16 cellular contexts compared by ENCODE assay signal in genomic region chr13:111459803-111460547, GRCh38.
DNase-seq lines count a peak whose midpoint lies in the region; ATAC-seq and TF ChIP-seq lines count a peak whose summit lies in the region.
"Had no signal": no experiment of that assay in that cellular context is flagged by ENCODE, and none has a peak within 500 bp of the region (broad histone marks: within the 10 kb centered on the region; RNA-seq: fewer than 3 reads in every experiment).

No MANE protein-coding gene starts in this region.

- H3K4me1 ChIP-seq in BLaER1 = peaks cover 60% of the 10 kb centered on the region
- H3K4me1 ChIP-seq in HCT116 (ENCODE audit: control insufficient read depth in 1 of 2, insufficient read depth in 2 of 2, low read length in 2 of 2) = peaks cover 0 to 4% of the 10 kb centered on the region in 2 experiments; a peak in 1 of 4 replicates
- no peaks in the 10 kb centered on the region for H3K4me1 ChIP-seq in neural progenitor cell
- no peaks in the 10 kb centered on the region for H3K4me1 ChIP-seq in CD8-positive, alpha-beta memory T cell (ENCODE audit: insufficient read depth, low read length)
- H3K4me1 ChIP-seq: SJCRH30 had no signal

- H3K4me3 Mint-ChIP-seq in WTC11 (no peak overlapping the region), neural progenitor cell (no peak overlapping the region)
- H3K4me3 Mint-ChIP-seq in stimulated activated memory B cell treated with anti-CD40 and anti-IgM and Interleukin-4, amounts not matched to agents 10 μg/mL and 1 μg/mL and 100 μg/mL, for 72 hours = no peak overlapping the region
- no peak overlapping the region for H3K4me3 Mint-ChIP-seq in CD8-positive, alpha-beta memory T cell
- H3K4me3 Mint-ChIP-seq: CD14-positive monocyte, T-helper 17 cell had no signal

- POLR2A ChIA-PET in HCT116 (lab: Charles Lee) = no interaction called here
- POLR2A ChIA-PET in WTC11 (lab: Charles Lee) = interaction anchor here (0.5 kb wide), 1 partner anchor 45 kb away, joined by 7 read pairs; no protein-coding TSS in a partner anchor
- POLR2A ChIA-PET in CD8-positive, alpha-beta memory T cell (lab: Charles Lee) = no interaction called here

- H3K4me2 ChIP-seq in BLaER1 = peak overlapping the region; percentile 89
- H3K4me2 ChIP-seq in HCT116 (ENCODE audit: low read length) = no peak overlapping the region
- no peak overlapping the region for H3K4me2 ChIP-seq in neural progenitor cell

- no peak overlapping the region for H3K4me3 ChIP-seq in BLaER1
- no peak overlapping the region for H3K4me3 ChIP-seq in HCT116 (replicated peaks in 1 of 2; ENCODE audit: low read depth in 1 of 2, low read length in 2 of 2)
- H3K4me3 ChIP-seq in neural progenitor cell = no peak overlapping the region
- no peak overlapping the region for H3K4me3 ChIP-seq in CD8-positive, alpha-beta memory T cell (ENCODE audit: low read length)
- H3K4me3 ChIP-seq: GM23248, MG63, SJCRH30 had no signal

- H3K9ac ChIP-seq in BLaER1 (peak overlapping the region; percentile 32; the same call in 1 of the 2 replicates), HCT116 (ENCODE audit: low read length) (no peak overlapping the region), neural progenitor cell (no peak overlapping the region)
- H3K9ac ChIP-seq: GM23248 had no signal

- CTCF ChIA-PET in HCT116 (lab: Charles Lee) (interaction anchor here (1.2 kb wide), 1 partner anchor 31 kb away, joined by 3 read pairs; no protein-coding TSS in a partner anchor), WTC11 (lab: Charles Lee) (interaction anchor here (1.3 to 1.9 kb wide), 4 partner anchors 19 to 115 kb away, joined by 3 to 10 read pairs (median 9); no protein-coding TSS in a partner anchor)
- CTCF ChIA-PET in CD8-positive, alpha-beta memory T cell (lab: Charles Lee) = no interaction called here

- intact Hi-C loops in HCT116 (cut with micrococcal nuclease) = loop anchor here (1.0 to 10.0 kb wide), 3 partner anchors 116 to 515 kb away; no protein-coding TSS in a partner anchor

- H2AFZ ChIP-seq in HCT116 (ENCODE audit: low read depth, low read length, poor library complexity, severe bottlenecking) (no peak overlapping the region), neural progenitor cell (replicated peaks) (peak overlapping the region; percentile 92)
- H2AFZ ChIP-seq: GM23248 had no signal

- H3K36me3 Mint-ChIP-seq in WTC11 (peaks cover 4% of the 10 kb centered on the region), neural progenitor cell (no peaks in the 10 kb centered on the region)
- no peaks in the 10 kb centered on the region for H3K36me3 Mint-ChIP-seq in stimulated activated memory B cell treated with anti-CD40 and anti-IgM and Interleukin-4, amounts not matched to agents 10 μg/mL and 1 μg/mL and 100 μg/mL, for 72 hours
- H3K36me3 Mint-ChIP-seq in CD8-positive, alpha-beta memory T cell = no peaks in the 10 kb centered on the region
- H3K36me3 Mint-ChIP-seq: CD14-positive monocyte had no signal

- peak overlapping the region; percentile 63 for H3K27ac ChIP-seq in BLaER1
- no peak overlapping the region for H3K27ac ChIP-seq in HCT116 (ENCODE audit: low read depth, low read length)
- no peak overlapping the region for H3K27ac ChIP-seq in neural progenitor cell
- no peak overlapping the region for H3K27ac ChIP-seq in CD8-positive, alpha-beta memory T cell (ENCODE audit: low read depth, low read length)
- H3K27ac ChIP-seq: GM23248, SJCRH30 had no signal

- H3K27ac Mint-ChIP-seq in WTC11 (no peak overlapping the region), neural progenitor cell (peak overlapping the region; percentile 6)
- H3K27ac Mint-ChIP-seq in stimulated activated memory B cell treated with anti-CD40 and anti-IgM and Interleukin-4, amounts not matched to agents 10 μg/mL and 1 μg/mL and 100 μg/mL, for 72 hours = no peak overlapping the region
- no peak overlapping the region for H3K27ac Mint-ChIP-seq in CD8-positive, alpha-beta memory T cell
- H3K27ac Mint-ChIP-seq: CD14-positive monocyte, T-helper 17 cell had no signal

- ATAC-seq in HCT116 (peak; percentile 15; the same call in 1 of the 2 replicates), WTC11 (no peak), GM21825 (IDR thresholded peaks at IDR 0.05; ENCODE audit: unreplicated experiment) (no peak)
- ATAC-seq in stimulated activated memory B cell treated with anti-CD40 and anti-IgM and Interleukin-4, amounts not matched to agents 10 μg/mL and 1 μg/mL and 100 μg/mL, for 72 hours = no peak
- ATAC-seq: T-helper 17 cell had no signal

- H3K27me3 Mint-ChIP-seq in WTC11 (ENCODE audit: low read depth) = peaks cover 3% of the 10 kb centered on the region; the same call in 1 of the 2 replicates
- peaks cover 13% of the 10 kb centered on the region for H3K27me3 Mint-ChIP-seq in neural progenitor cell (ENCODE audit: insufficient read depth, low read depth)
- peaks cover 43% of the 10 kb centered on the region for H3K27me3 Mint-ChIP-seq in stimulated activated memory B cell treated with anti-CD40 and anti-IgM and Interleukin-4, amounts not matched to agents 10 μg/mL and 1 μg/mL and 100 μg/mL, for 72 hours
- peaks cover 4 to 22% of the 10 kb centered on the region in 2 donors for H3K27me3 Mint-ChIP-seq in CD8-positive, alpha-beta memory T cell

- TF ChIP-seq RAD21 in HCT116 (IDR thresholded peaks at IDR 0.05; ENCODE audit: low read depth) = no peak

- TF ChIP-seq POLR2A in HCT116 (IDR thresholded peaks at IDR 0.05; ENCODE audit: borderline replicate concordance, extremely low read depth, insufficient read depth, insufficient read length) = no peak

- H4K20me1 ChIP-seq in BLaER1 = no peaks in the 10 kb centered on the region
- H4K20me1 ChIP-seq in HCT116 (ENCODE audit: insufficient read depth) = no peaks in the 10 kb centered on the region
- no peaks in the 10 kb centered on the region for H4K20me1 ChIP-seq in neural progenitor cell (ENCODE audit: low read depth)

- no peak for DNase-seq in HCT116 (ENCODE audit: low read depth, low spot score)
- DNase-seq in WTC11 (ENCODE audit: low spot score) = no peak
- DNase-seq in neural progenitor cell (ENCODE audit: low spot score) = no peak
- DNase-seq in CD8-positive, alpha-beta memory T cell = no peak
- DNase-seq in stimulated activated naive CD4-positive, alpha-beta T cell (lab: John Stamatoyannopoulos, UW) = no peak
- DNase-seq: KG1; NCI-H1694; NK-92 treated with Interleukin-12 subunit alpha and Interleukin-12 subunit beta, amount 100 ng/mL, for 24 hours; T-helper 17 cell had no signal

- H3F3A ChIP-seq in neural progenitor cell (ENCODE audit: low read depth) = no peaks in the 10 kb centered on the region

- H3K79me2 ChIP-seq in HCT116 (ENCODE audit: insufficient read depth, low read length) (no peaks in the 10 kb centered on the region), neural progenitor cell (ENCODE audit: low read depth) (no peaks in the 10 kb centered on the region)

- H3K9me3 Mint-ChIP-seq in WTC11 (peaks cover 25% of the 10 kb centered on the region), neural progenitor cell (peaks cover 7% of the 10 kb centered on the region)
- H3K9me3 Mint-ChIP-seq in stimulated activated memory B cell treated with anti-CD40 and anti-IgM and Interleukin-4, amounts not matched to agents 10 μg/mL and 1 μg/mL and 100 μg/mL, for 72 hours = peaks cover 4% of the 10 kb centered on the region
- H3K9me3 Mint-ChIP-seq in CD8-positive, alpha-beta memory T cell = peaks cover 0 to 3% (median 0%) of the 10 kb centered on the region in 5 donors

- H3K9me3 ChIP-seq in BLaER1 (peaks cover 27% of the 10 kb centered on the region), HCT116 (ENCODE audit: control insufficient read depth in 1 of 2, insufficient read depth in 1 of 2, low read depth in 1 of 2, low read length in 2 of 2) (no peaks in the 10 kb centered on the region), neural progenitor cell (ENCODE audit: low read depth) (no peaks in the 10 kb centered on the region)
- no peaks in the 10 kb centered on the region for H3K9me3 ChIP-seq in CD8-positive, alpha-beta memory T cell (ENCODE audit: low read length)
- H3K9me3 ChIP-seq: MG63, SJCRH30 had no signal

- TF ChIP-seq CTCF in HCT116 (IDR thresholded peaks at IDR 0.05 in 2 of 3, conservative IDR thresholded peaks at IDR 0.05 in 1 of 3; ENCODE audit: borderline replicate concordance in 1 of 3, insufficient read depth in 1 of 3, low read depth in 2 of 3, low read length in 2 of 3) = no peak
- TF ChIP-seq CTCF in WTC11 (IDR thresholded peaks at IDR 0.05) = no peak
- TF ChIP-seq CTCF in neural progenitor cell (IDR thresholded peaks at IDR 0.05) = no peak

- no peaks in the 10 kb centered on the region for H3K27me3 ChIP-seq in BLaER1
- H3K27me3 ChIP-seq in HCT116 (ENCODE audit: insufficient read depth, low read length) = peaks cover 44% of the 10 kb centered on the region
- no peaks in the 10 kb centered on the region for H3K27me3 ChIP-seq in neural progenitor cell
- no peaks in the 10 kb centered on the region for H3K27me3 ChIP-seq in CD8-positive, alpha-beta memory T cell (ENCODE audit: insufficient read depth, low read length, poor library complexity, severe bottlenecking)

- no TSS peak for BruUV-seq in HCT116 (replicated peaks; lab: Mats Ljungman, UMichigan)

- RAD21 ChIA-PET in HCT116 (lab: Charles Lee; ENCODE audit: low non-redundant PET in 1 of 2, low total read pairs in 2 of 2, uncharacterized antibody in 2 of 2, unreplicated experiment in 2 of 2) = no interaction called here

- no peaks in the 10 kb centered on the region for H3K9me2 ChIP-seq in HCT116 (ENCODE audit: insufficient read depth)

- H3K4me1 Mint-ChIP-seq in WTC11 (no peaks in the 10 kb centered on the region), neural progenitor cell (peaks cover 12% of the 10 kb centered on the region)
- H3K4me1 Mint-ChIP-seq in stimulated activated memory B cell treated with anti-CD40 and anti-IgM and Interleukin-4, amounts not matched to agents 10 μg/mL and 1 μg/mL and 100 μg/mL, for 72 hours = peaks cover 5% of the 10 kb centered on the region
- peaks cover 0 to 1% (median 0%) of the 10 kb centered on the region in 3 donors for H3K4me1 Mint-ChIP-seq in CD8-positive, alpha-beta memory T cell
- H3K4me1 Mint-ChIP-seq: CD14-positive monocyte, T-helper 17 cell had no signal

- H3K36me3 ChIP-seq in BLaER1 (no peaks in the 10 kb centered on the region), HCT116 (ENCODE audit: control insufficient read depth in 1 of 2, insufficient read depth in 2 of 2, low read length in 2 of 2) (no peaks in the 10 kb centered on the region), neural progenitor cell (no peaks in the 10 kb centered on the region)
- no peaks in the 10 kb centered on the region for H3K36me3 ChIP-seq in CD8-positive, alpha-beta memory T cell (ENCODE audit: insufficient read depth, low read length)
- H3K36me3 ChIP-seq: MG63, SJCRH30 had no signal

TF ChIP-seq in HCT116, 20 proteins besides CTCF, POLR2A, EP300 and RAD21 (continues in another document):
- TF ChIP-seq YY1 (IDR thresholded peaks at IDR 0.05; ENCODE audit: extremely low read depth, insufficient replicate concordance, low read depth, low read length) (no peak), SP1 (IDR thresholded peaks at IDR 0.05; ENCODE audit: low read depth) (no peak), ZFX (IDR thresholded peaks at IDR 0.05) (no peak)

TF ChIP-seq in WTC11, 78 proteins besides CTCF, POLR2A, EP300 and RAD21 (continues in another document):
- no peak for TF ChIP-seq CREB1 (CRISPR knock-in tag; IDR thresholded peaks at IDR 0.05)
- TF ChIP-seq ZNF416 (CRISPR knock-in tag; IDR thresholded peaks at IDR 0.05) = no peak
